Comparison of ENCODE assay signal across 2 cellular contexts in the genomic region with DNA sequence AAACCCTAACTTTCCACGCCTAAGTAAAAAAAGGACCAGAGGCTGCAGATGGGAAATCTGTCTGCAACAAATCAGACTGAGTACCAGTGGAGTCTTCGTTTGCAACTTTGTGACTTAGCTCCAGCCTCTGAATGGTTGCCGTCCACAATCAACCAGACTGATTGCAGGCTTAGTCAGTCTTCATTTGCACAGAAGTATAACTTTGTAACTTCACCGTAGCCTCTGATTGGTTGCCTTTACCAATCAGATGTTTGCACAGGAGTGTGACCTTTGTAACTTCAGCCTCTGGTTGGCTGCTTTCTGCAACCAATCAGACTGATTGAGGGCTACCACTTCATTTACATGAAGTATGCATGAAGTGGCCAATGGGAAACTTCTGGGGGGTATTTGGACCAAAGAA.
TF ChIP-seq lines count a peak whose summit lies in the region.

No MANE protein-coding gene starts in this region.

TF ChIP-seq in SK-N-SH treated with all-trans-retinoic acid at 6 μM for 48 hours, 23 proteins besides CTCF, POLR2A, EP300 and RAD21 (continued from another document):
- TF ChIP-seq, protein P1, sequence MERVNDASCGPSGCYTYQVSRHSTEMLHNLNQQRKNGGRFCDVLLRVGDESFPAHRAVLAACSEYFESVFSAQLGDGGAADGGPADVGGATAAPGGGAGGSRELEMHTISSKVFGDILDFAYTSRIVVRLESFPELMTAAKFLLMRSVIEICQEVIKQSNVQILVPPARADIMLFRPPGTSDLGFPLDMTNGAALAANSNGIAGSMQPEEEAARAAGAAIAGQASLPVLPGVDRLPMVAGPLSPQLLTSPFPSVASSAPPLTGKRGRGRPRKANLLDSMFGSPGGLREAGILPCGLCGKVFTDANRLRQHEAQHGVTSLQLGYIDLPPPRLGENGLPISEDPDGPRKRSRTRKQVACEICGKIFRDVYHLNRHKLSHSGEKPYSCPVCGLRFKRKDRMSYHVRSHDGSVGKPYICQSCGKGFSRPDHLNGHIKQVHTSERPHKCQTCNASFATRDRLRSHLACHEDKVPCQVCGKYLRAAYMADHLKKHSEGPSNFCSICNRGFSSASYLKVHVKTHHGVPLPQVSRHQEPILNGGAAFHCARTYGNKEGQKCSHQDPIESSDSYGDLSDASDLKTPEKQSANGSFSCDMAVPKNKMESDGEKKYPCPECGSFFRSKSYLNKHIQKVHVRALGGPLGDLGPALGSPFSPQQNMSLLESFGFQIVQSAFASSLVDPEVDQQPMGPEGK (CRISPR knock-in tag; IDR thresholded peaks at IDR 0.05; ENCODE audit: borderline replicate concordance): no peak
- TF ChIP-seq TOX (CRISPR knock-in tag; IDR thresholded peaks at IDR 0.05; ENCODE audit: borderline replicate concordance) (no peak), ISL1 (CRISPR knock-in tag; IDR thresholded peaks at IDR 0.05) (no peak), PPARA (CRISPR knock-in tag; IDR thresholded peaks at IDR 0.05; ENCODE audit: borderline replicate concordance) (no peak), ARNTL (CRISPR knock-in tag; IDR thresholded peaks at IDR 0.05; ENCODE audit: borderline replicate concordance, low read depth) (no peak), CREB5 (CRISPR knock-in tag; IDR thresholded peaks at IDR 0.05; ENCODE audit: low read depth) (no peak), TCF4 (CRISPR knock-in tag; IDR thresholded peaks at IDR 0.05; ENCODE audit: borderline replicate concordance) (no peak)

TF ChIP-seq in SK-N-SH, 30 proteins besides CTCF, POLR2A, EP300 and RAD21 (continued from another document):
- TF ChIP-seq TAF1 (IDR thresholded peaks at IDR 0.05; ENCODE audit: borderline replicate concordance, low read depth, low read length) (no peak), RFX5 (IDR thresholded peaks at IDR 0.05; ENCODE audit: low read length) (no peak), FOSL2 (IDR thresholded peaks at IDR 0.05; ENCODE audit: borderline replicate concordance, low read depth) (no peak), FOXM1 (IDR thresholded peaks at IDR 0.05; ENCODE audit: low read depth) (no peak), RCOR1 (IDR thresholded peaks at IDR 0.05; ENCODE audit: low read length) (no peak), GATA2 (CRISPR knock-in tag; IDR thresholded peaks at IDR 0.05) (no peak), ELF1 (IDR thresholded peaks at IDR 0.05) (no peak)
- TF ChIP-seq, protein P2, sequence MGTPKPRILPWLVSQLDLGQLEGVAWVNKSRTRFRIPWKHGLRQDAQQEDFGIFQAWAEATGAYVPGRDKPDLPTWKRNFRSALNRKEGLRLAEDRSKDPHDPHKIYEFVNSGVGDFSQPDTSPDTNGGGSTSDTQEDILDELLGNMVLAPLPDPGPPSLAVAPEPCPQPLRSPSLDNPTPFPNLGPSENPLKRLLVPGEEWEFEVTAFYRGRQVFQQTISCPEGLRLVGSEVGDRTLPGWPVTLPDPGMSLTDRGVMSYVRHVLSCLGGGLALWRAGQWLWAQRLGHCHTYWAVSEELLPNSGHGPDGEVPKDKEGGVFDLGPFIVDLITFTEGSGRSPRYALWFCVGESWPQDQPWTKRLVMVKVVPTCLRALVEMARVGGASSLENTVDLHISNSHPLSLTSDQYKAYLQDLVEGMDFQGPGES (IDR thresholded peaks at IDR 0.05; ENCODE audit: low read depth, low read length): no peak
